19 cellular contexts compared by ENCODE assay signal in the genomic region with DNA sequence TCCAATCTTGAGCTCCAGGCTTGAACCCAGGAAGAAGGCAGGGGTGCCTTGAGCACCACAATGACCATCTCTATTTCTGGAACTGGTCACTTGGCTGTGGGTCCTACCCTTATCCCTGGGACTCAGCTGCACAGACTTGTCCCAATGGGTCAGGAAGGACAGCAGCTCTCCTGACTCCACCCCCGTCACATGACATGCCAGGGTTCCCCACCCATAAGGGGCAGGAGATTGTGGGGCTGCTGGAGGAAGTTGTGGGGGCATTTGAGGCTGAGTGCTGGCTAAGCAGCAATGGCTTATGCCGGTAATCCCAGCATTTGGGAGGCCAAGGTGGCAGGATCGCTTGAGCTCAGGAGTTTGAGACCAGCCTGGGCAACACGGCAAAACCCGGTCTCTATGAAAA. TPM values are rescaled to one million over a fixed set of nuclear protein-coding genes. Genes with fewer than 3 reads are reported as not detected.
A peak's percentile ranks its signal among the peaks of the same experiment; 100 is the strongest.
DNase-seq lines count a peak whose midpoint lies in the region; ATAC-seq and TF ChIP-seq lines count a peak whose summit lies in the region.
"Had no signal": no experiment of that assay in that cellular context is flagged by ENCODE, and none has a peak within 500 bp of the region (broad histone marks: within the 10 kb centered on the region; RNA-seq: fewer than 3 reads in every experiment).

No MANE protein-coding gene starts in this region.

- H3K4me3 ChIP-seq in colonic mucosa (no peak overlapping the region), subcutaneous abdominal adipose tissue (ENCODE audit: low read depth in 1 of 5, low read length in 5 of 5) (no peak overlapping the region), prostate gland (no peak overlapping the region)
- H3K4me3 ChIP-seq: body of pancreas had no signal

- intact Hi-C loops in colonic mucosa (cut with DNase I) (no loop called here), left colon (cut with DNase I, micrococcal nuclease) (no loop called here), prostate gland (cut with DNase I) (no loop called here)

- TF ChIP-seq CTCF in colonic mucosa (IDR thresholded peaks at IDR 0.05) = no peak
- TF ChIP-seq CTCF in prostate gland (IDR thresholded peaks at IDR 0.05) = no peak

- H3K27me3 ChIP-seq in colonic mucosa (no peaks in the 10 kb centered on the region), subcutaneous abdominal adipose tissue (ENCODE audit: control insufficient read depth in 5 of 5, insufficient read depth in 4 of 5, low read length in 5 of 5) (no peaks in the 10 kb centered on the region), prostate gland (replicated peaks; ENCODE audit: insufficient read depth) (no peaks in the 10 kb centered on the region)
- H3K27me3 ChIP-seq: body of pancreas had no signal

- no peak overlapping the region for H3K27ac ChIP-seq in colonic mucosa
- H3K27ac ChIP-seq in subcutaneous abdominal adipose tissue (ENCODE audit: low read depth, low read length) = peak overlapping the region; percentile 50
- H3K27ac ChIP-seq in prostate gland = no peak overlapping the region

- H3K36me3 ChIP-seq in colonic mucosa (no peaks in the 10 kb centered on the region), subcutaneous abdominal adipose tissue (ENCODE audit: control insufficient read depth in 5 of 5, insufficient read depth in 5 of 5, low read length in 5 of 5) (no peaks in the 10 kb centered on the region), prostate gland (no peaks in the 10 kb centered on the region)

- H3K9ac ChIP-seq in colonic mucosa (ENCODE audit: low read depth in 2 of 2, low read length in 2 of 2) (no peak overlapping the region), subcutaneous abdominal adipose tissue (ENCODE audit: low read length in 5 of 5) (peak overlapping the region in 1 of 5 donors; percentile 45)

- no peaks in the 10 kb centered on the region for H3K9me3 ChIP-seq in colonic mucosa
- H3K9me3 ChIP-seq in subcutaneous abdominal adipose tissue (ENCODE audit: control insufficient read depth in 5 of 5, low read length in 5 of 5) = no peaks in the 10 kb centered on the region
- no peaks in the 10 kb centered on the region for H3K9me3 ChIP-seq in prostate gland
- H3K9me3 ChIP-seq: body of pancreas, neutrophil had no signal

- no peak for ATAC-seq in left colon
- ATAC-seq in GM19328 (IDR thresholded peaks at IDR 0.05; ENCODE audit: unreplicated experiment) = no peak
- ATAC-seq: stimulated activated naive B cell treated with anti-CD40 and anti-IgM and Interleukin-4, amounts not matched to agents 10 μg/mL and 1 μg/mL and 100 μg/mL, for 72 hours had no signal

- peak; percentile 84 for DNase-seq in NCI-H82 (lab: John Stamatoyannopoulos, UW)
- peak; percentile 59 for DNase-seq in colonic mucosa
- peak; percentile 35 to 58 for DNase-seq in left colon
- no peak for DNase-seq in kidney glomerular epithelial cell (lab: John Stamatoyannopoulos, UW)
- DNase-seq in prostate gland (ENCODE audit: low spot score) = no peak
- no peak for DNase-seq in DMS53 treated with DMSO at 0.1 percent for 48 hours (lab: John Stamatoyannopoulos, UW; ENCODE audit: unreplicated experiment)
- DNase-seq: activated naive CD8-positive, alpha-beta T cell treated with anti-CD3 and anti-CD28 coated beads for 36 hours; AML-193; Calu3; NCI-H526 treated with DMSO at 0.1 percent for 48 hours; stimulated activated naive B cell treated with anti-CD40 and anti-IgM and Interleukin-4, amounts not matched to agents 10 μg/mL and 1 μg/mL and 100 μg/mL, for 72 hours; T-helper 9 cell had no signal

- no peaks in the 10 kb centered on the region for H3K4me1 ChIP-seq in colonic mucosa
- peaks cover 2 to 28% (median 18%) of the 10 kb centered on the region in 5 donors for H3K4me1 ChIP-seq in subcutaneous abdominal adipose tissue (ENCODE audit: control insufficient read depth in 5 of 5, insufficient read depth in 5 of 5, low read length in 5 of 5)
- H3K4me1 ChIP-seq in prostate gland (replicated peaks) = no peaks in the 10 kb centered on the region

- WGBS in prostate gland = 84% methylated on average over 5 of the region's 5 CpGs

- no peak for TF ChIP-seq POLR2A in prostate gland (IDR thresholded peaks at IDR 0.05)

RNA-seq across cellular contexts. Expression of gene NFAM1, which starts 56.2 kb away (rescaled TPM):
- total RNA-seq in colonic mucosa = 1 to 10 TPM in 1 of 2 donors, under 1 TPM in 1; 0.64 to 2.1 TPM
- 1 to 10 TPM in 1 of 2 donors, under 1 TPM in 1; 0.55 to 2.9 TPM for total RNA-seq in left colon
- 1 to 10 TPM in 1 of 2 donors, under 1 TPM in 1; 0.36 to 2.4 TPM for total RNA-seq in prostate gland
- total RNA-seq: fibroblast of villous mesenchyme, H4, SK-MEL-5 had no signal

Comparison
In these comparisons a context has a peak if more than half of its experiments do, and no peak if none do; other contexts are left out.
1. DNase-seq: peak in NCI-H82 (single experiment), colonic mucosa (single experiment) and left colon (2 of 2); none in kidney glomerular epithelial cell (single experiment), prostate gland (single experiment) and DMS53 treated with DMSO at 0.1 percent for 48 hours (single experiment).